8 cellular contexts compared by ENCODE assay signal in the genomic region with DNA sequence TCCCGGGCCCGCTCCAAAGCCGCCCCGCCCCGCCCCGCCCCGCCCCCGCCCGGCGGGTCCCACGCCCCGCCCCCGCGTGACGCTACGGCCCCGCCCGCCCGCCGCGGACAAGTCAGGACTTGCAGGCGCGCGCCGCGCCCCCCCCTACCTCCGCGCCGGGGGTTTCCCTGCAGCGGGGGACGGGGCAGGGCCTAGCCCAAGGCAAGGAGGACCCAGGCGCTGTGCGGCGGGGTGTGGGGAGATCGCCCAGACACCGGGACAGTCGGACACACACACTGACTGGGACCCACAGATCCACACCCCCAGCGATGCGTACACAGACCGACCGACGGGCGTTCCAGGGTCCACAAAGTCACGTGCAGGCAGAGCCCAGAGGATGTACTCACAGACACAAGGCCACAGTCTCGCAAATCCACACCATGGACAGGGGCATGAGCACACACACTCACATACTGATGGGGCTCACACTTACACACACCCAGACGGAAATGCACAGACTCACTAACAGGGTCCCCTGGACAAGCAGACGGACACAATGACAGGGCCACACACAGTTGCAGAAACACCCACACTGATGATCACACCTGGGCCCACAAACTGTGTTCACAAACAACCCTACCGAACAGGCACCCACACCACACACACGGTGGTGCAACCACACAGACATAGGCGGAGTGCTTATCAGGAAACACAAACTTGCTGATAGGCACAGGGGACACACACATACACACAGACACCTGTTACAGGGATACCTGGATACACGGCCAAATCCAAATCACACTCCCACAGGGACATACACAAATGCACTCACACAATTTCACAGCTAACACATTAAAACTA. TPM values are rescaled to one million over a fixed set of nuclear protein-coding genes. Genes with fewer than 3 reads are reported as not detected.
DNase-seq lines count a peak whose midpoint lies in the region.

No MANE protein-coding gene starts in this region.

- no peaks in the 10 kb centered on the region for H3K9me3 ChIP-seq in SJCRH30 (replicated peaks)

- peak overlapping the region; percentile 62 for H3K4me3 ChIP-seq in SJCRH30

- no peaks in the 10 kb centered on the region for H3K36me3 ChIP-seq in SJCRH30

- H3K4me3 Mint-ChIP-seq in activated naive CD4-positive, alpha-beta T cell treated with anti-CD3 and anti-CD28 coated beads for 36 hours, result peak overlapping the region; percentile 77

- intact Hi-C loops in activated naive CD4-positive, alpha-beta T cell treated with anti-CD3 and anti-CD28 coated beads for 36 hours (cut with micrococcal nuclease), result loop anchor here (1.0 kb wide), 3 partner anchors 10 to 45 kb away; a partner anchor contains a TSS

- H3K27me3 Mint-ChIP-seq in activated naive CD4-positive, alpha-beta T cell treated with anti-CD3 and anti-CD28 coated beads for 36 hours (ENCODE audit: low read depth), result no peaks in the 10 kb centered on the region

- H3K9me3 Mint-ChIP-seq in activated naive CD4-positive, alpha-beta T cell treated with anti-CD3 and anti-CD28 coated beads for 36 hours, result no peaks in the 10 kb centered on the region

- DNase-seq in NK-92 treated with Interleukin-12 subunit alpha and Interleukin-12 subunit beta, amount 100 ng/mL, for 24 hours (lab: John Stamatoyannopoulos, UW), result peak; percentile 82
- DNase-seq in NK-92 (lab: John Stamatoyannopoulos, UW; ENCODE audit: unreplicated experiment) (no peak), HT-29 (ENCODE audit: low spot score) (peak; percentile 70), SJCRH30 (peak; percentile 79 to 86), germinal center (ENCODE audit: low spot score) (peak; percentile 88), non-pigmented ciliary epithelial cell (ENCODE audit: low read depth) (peak; percentile 51), substantia nigra (lab: John Stamatoyannopoulos, UW) (peak in 47 of 49 donors; percentile 26 to 91 (median 72))
- peak; percentile 95 for DNase-seq in activated naive CD4-positive, alpha-beta T cell treated with anti-CD3 and anti-CD28 coated beads for 36 hours

- H3K4me1 Mint-ChIP-seq in activated naive CD4-positive, alpha-beta T cell treated with anti-CD3 and anti-CD28 coated beads for 36 hours (ENCODE audit: low read depth), result peaks cover 22% of the 10 kb centered on the region

- H3K4me1 ChIP-seq in SJCRH30, result peaks cover 25% of the 10 kb centered on the region; the same call in 1 of the 2 replicates

- H3K36me3 Mint-ChIP-seq in activated naive CD4-positive, alpha-beta T cell treated with anti-CD3 and anti-CD28 coated beads for 36 hours (ENCODE audit: low read depth), result peaks cover 11% of the 10 kb centered on the region

- peaks cover 8% of the 10 kb centered on the region; the same call in 1 of the 2 replicates for H3K27me3 ChIP-seq in SJCRH30

- CTCF ChIA-PET in activated naive CD4-positive, alpha-beta T cell treated with anti-CD3 and anti-CD28 coated beads for 36 hours (lab: Charles Lee), result interaction anchor here (1.2 to 2.3 kb wide), 4 partner anchors 13 to 73 kb away, joined by 3 to 17 read pairs (median 10); no protein-coding TSS in a partner anchor

- H3K27ac ChIP-seq in SJCRH30 (no peak overlapping the region; the same call in 1 of the 2 replicates), substantia nigra (ENCODE audit: low read depth, low read length, poor library complexity, severe bottlenecking) (peak overlapping the region; percentile 81)

- peak overlapping the region; percentile 87 for H3K27ac Mint-ChIP-seq in activated naive CD4-positive, alpha-beta T cell treated with anti-CD3 and anti-CD28 coated beads for 36 hours

RNA-seq across cellular contexts. Expression of a gene that starts 0.4 kb away (rescaled TPM):
- total RNA-seq in HT-29 (2014; rRNA removed; shearing (Covaris generic)), result 51.0 and 56.4 TPM in 2 replicates
- total RNA-seq in SJCRH30 (2014; rRNA removed; shearing (Covaris generic)), result 1.7 and 2.3 TPM in 2 replicates
- 10 to 100 TPM; 55.9 to 59.5 TPM for total RNA-seq in activated naive CD4-positive, alpha-beta T cell treated with anti-CD3 and anti-CD28 coated beads for 36 hours

RNA-seq across cellular contexts. Expression of a gene that starts 24.9 kb away (rescaled TPM):
- total RNA-seq in HT-29 (2014; rRNA removed; shearing (Covaris generic)), result 19.8 and 34.8 TPM in 2 replicates
- total RNA-seq in SJCRH30 (2014; rRNA removed; shearing (Covaris generic)), result 7.2 and 10.7 TPM in 2 replicates
- 10 to 100 TPM; 43.6 to 47.7 TPM for total RNA-seq in activated naive CD4-positive, alpha-beta T cell treated with anti-CD3 and anti-CD28 coated beads for 36 hours

RNA-seq across cellular contexts. Expression of a gene that starts 43.2 kb away (rescaled TPM):
- total RNA-seq in HT-29 (2014; rRNA removed; shearing (Covaris generic)), result 20.2 and 22.0 TPM in 2 replicates
- total RNA-seq in SJCRH30 (2014; rRNA removed; shearing (Covaris generic)), result 1.4 and 2.4 TPM in 2 replicates
- 10 to 100 TPM; 18.7 to 19.9 TPM for total RNA-seq in activated naive CD4-positive, alpha-beta T cell treated with anti-CD3 and anti-CD28 coated beads for 36 hours

Comparison
In these comparisons a context has a peak if more than half of its experiments do, and no peak if none do; other contexts are left out.
1. RNA of a gene that starts 0.4 kb away (total RNA-seq): 55.9 to 59.5 TPM in activated naive CD4-positive, alpha-beta T cell treated with anti-CD3 and anti-CD28 coated beads for 36 hours and 51.0 to 56.4 TPM in HT-29; 1.7 to 2.3 TPM in SJCRH30; every median in the first group is over 10 times any median in the second.